10 cellular contexts compared by ENCODE assay signal in the genomic region with DNA sequence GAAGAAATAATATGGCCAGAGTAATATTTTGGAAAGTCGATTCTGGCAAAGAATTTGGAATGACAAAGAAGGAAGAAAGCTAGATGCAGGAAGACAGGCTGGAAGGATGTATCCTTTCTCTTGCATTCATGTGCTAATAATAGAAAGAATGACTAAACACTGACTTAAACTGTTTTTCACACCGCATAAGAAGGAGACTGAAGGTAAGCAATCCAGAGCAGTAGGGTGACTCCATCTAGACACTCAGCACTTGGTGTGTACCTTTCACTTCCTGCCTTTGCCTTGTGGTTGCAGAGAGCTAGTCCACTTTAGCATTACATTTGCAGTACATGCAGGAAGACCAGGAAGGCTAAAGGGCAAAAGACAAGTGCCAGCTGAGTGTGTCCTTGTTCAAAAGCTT.
DNase-seq lines count a peak whose midpoint lies in the region; ATAC-seq lines count a peak whose summit lies in the region.
"Had no signal": no experiment of that assay in that cellular context is flagged by ENCODE, and none has a peak within 500 bp of the region (broad histone marks: within the 10 kb centered on the region; RNA-seq: fewer than 3 reads in every experiment).

No MANE protein-coding gene starts in this region.

- no peak overlapping the region for H3K27ac ChIP-seq in BLaER1 treated with 17β-estradiol and CSF1 and Interleukin-3, amounts not matched to agents 10 nM and 100 nM

- peak; percentile 23 to 37 for DNase-seq in NOMO-1 (lab: John Stamatoyannopoulos, UW; ENCODE audit: unreplicated experiment in 2 of 2)
- peak; percentile 78 for DNase-seq in glomerular visceral epithelial cell (ENCODE audit: extremely low spot score)
- DNase-seq in activated T-helper 1 cell treated with anti-CD3 and anti-CD28 coated beads, Interleukin-12 subunit alpha, Interleukin-12 subunit beta, Interleukin-2, Interleukin-4 antibody, amounts not matched to agents 30 ng/mL and 10 ng/mL and 1 ng/mL, durations not matched to agents 14 hours and 24 hours and 36 hours (ENCODE audit: low spot score): no peak
- DNase-seq in activated CD4-positive, alpha-beta memory T cell treated with anti-CD3 and anti-CD28 coated beads, Interleukin-2, amount 10 ng/mL, durations not matched to agents 7 days and 5 days: no peak
- no peak for DNase-seq in KG1 (lab: John Stamatoyannopoulos, UW)
- DNase-seq: NCI-H1105 treated with DMSO at 0.1 percent for 48 hours; stimulated activated CD4-positive, alpha-beta T cell treated with anti-CD3 and anti-CD28 coated beads, Interleukin-2, amount 100 ng/mL, for 24 hours had no signal

- H3K4me1 ChIP-seq in BLaER1 treated with 17β-estradiol and CSF1 and Interleukin-3, amounts not matched to agents 10 nM and 100 nM: peaks cover 19 to 34% (median 32%) of the 10 kb centered on the region in 10 experiments; a peak in 19 of 20 replicates

- no peak overlapping the region for H3K4me3 Mint-ChIP-seq in activated T-helper 1 cell treated with anti-CD3 and anti-CD28 coated beads, Interleukin-12 subunit alpha, Interleukin-12 subunit beta, Interleukin-2, Interleukin-4 antibody, amounts not matched to agents 30 ng/mL and 10 ng/mL and 1 ng/mL, durations not matched to agents 14 hours and 24 hours and 36 hours
- H3K4me3 Mint-ChIP-seq in activated CD4-positive, alpha-beta memory T cell treated with anti-CD3 and anti-CD28 coated beads, Interleukin-2, amount 10 ng/mL, durations not matched to agents 7 days and 5 days: no peak overlapping the region

- no peaks in the 10 kb centered on the region for H3K9me3 ChIP-seq in BLaER1 treated with 17β-estradiol and CSF1 and Interleukin-3, amounts not matched to agents 10 nM and 100 nM (replicated peaks in 1 of 11)

- peak; percentile 78 for ATAC-seq in GM21381 (IDR thresholded peaks at IDR 0.05; ENCODE audit: unreplicated experiment)
- ATAC-seq in GM21619 (IDR thresholded peaks at IDR 0.05; ENCODE audit: unreplicated experiment): no peak

- CTCF ChIA-PET in activated CD4-positive, alpha-beta memory T cell treated with anti-CD3 and anti-CD28 coated beads, Interleukin-2, amount 10 ng/mL, durations not matched to agents 7 days and 5 days (lab: Charles Lee): no interaction called here

- H3K4me3 ChIP-seq in BLaER1 treated with 17β-estradiol and CSF1 and Interleukin-3, amounts not matched to agents 10 nM and 100 nM: no peak overlapping the region

- no peak overlapping the region for H3K27ac Mint-ChIP-seq in activated T-helper 1 cell treated with anti-CD3 and anti-CD28 coated beads, Interleukin-12 subunit alpha, Interleukin-12 subunit beta, Interleukin-2, Interleukin-4 antibody, amounts not matched to agents 30 ng/mL and 10 ng/mL and 1 ng/mL, durations not matched to agents 14 hours and 24 hours and 36 hours
- no peak overlapping the region for H3K27ac Mint-ChIP-seq in activated CD4-positive, alpha-beta memory T cell treated with anti-CD3 and anti-CD28 coated beads, Interleukin-2, amount 10 ng/mL, durations not matched to agents 7 days and 5 days

- H3K27me3 Mint-ChIP-seq in activated T-helper 1 cell treated with anti-CD3 and anti-CD28 coated beads, Interleukin-12 subunit alpha, Interleukin-12 subunit beta, Interleukin-2, Interleukin-4 antibody, amounts not matched to agents 30 ng/mL and 10 ng/mL and 1 ng/mL, durations not matched to agents 14 hours and 24 hours and 36 hours (ENCODE audit: insufficient read depth): no peaks in the 10 kb centered on the region
- H3K27me3 Mint-ChIP-seq in activated CD4-positive, alpha-beta memory T cell treated with anti-CD3 and anti-CD28 coated beads, Interleukin-2, amount 10 ng/mL, durations not matched to agents 7 days and 5 days: no peaks in the 10 kb centered on the region

- no peaks in the 10 kb centered on the region for H4K20me1 ChIP-seq in BLaER1 treated with 17β-estradiol and CSF1 and Interleukin-3, amounts not matched to agents 10 nM and 100 nM

- intact Hi-C loops in activated T-helper 1 cell treated with anti-CD3 and anti-CD28 coated beads, Interleukin-12 subunit alpha, Interleukin-12 subunit beta, Interleukin-2, Interleukin-4 antibody, amounts not matched to agents 30 ng/mL and 10 ng/mL and 1 ng/mL, durations not matched to agents 14 hours and 24 hours and 36 hours (cut with micrococcal nuclease): no loop called here

- H3K9me3 Mint-ChIP-seq in activated T-helper 1 cell treated with anti-CD3 and anti-CD28 coated beads, Interleukin-12 subunit alpha, Interleukin-12 subunit beta, Interleukin-2, Interleukin-4 antibody, amounts not matched to agents 30 ng/mL and 10 ng/mL and 1 ng/mL, durations not matched to agents 14 hours and 24 hours and 36 hours: no peaks in the 10 kb centered on the region
- no peaks in the 10 kb centered on the region for H3K9me3 Mint-ChIP-seq in activated CD4-positive, alpha-beta memory T cell treated with anti-CD3 and anti-CD28 coated beads, Interleukin-2, amount 10 ng/mL, durations not matched to agents 7 days and 5 days

- H3K36me3 Mint-ChIP-seq in activated T-helper 1 cell treated with anti-CD3 and anti-CD28 coated beads, Interleukin-12 subunit alpha, Interleukin-12 subunit beta, Interleukin-2, Interleukin-4 antibody, amounts not matched to agents 30 ng/mL and 10 ng/mL and 1 ng/mL, durations not matched to agents 14 hours and 24 hours and 36 hours (ENCODE audit: low read depth): no peaks in the 10 kb centered on the region
- no peaks in the 10 kb centered on the region for H3K36me3 Mint-ChIP-seq in activated CD4-positive, alpha-beta memory T cell treated with anti-CD3 and anti-CD28 coated beads, Interleukin-2, amount 10 ng/mL, durations not matched to agents 7 days and 5 days (ENCODE audit: low read depth)

- POLR2A ChIA-PET in activated CD4-positive, alpha-beta memory T cell treated with anti-CD3 and anti-CD28 coated beads, Interleukin-2, amount 10 ng/mL, durations not matched to agents 7 days and 5 days (lab: Charles Lee): no interaction called here

- no peaks in the 10 kb centered on the region for H3K27me3 ChIP-seq in BLaER1 treated with 17β-estradiol and CSF1 and Interleukin-3, amounts not matched to agents 10 nM and 100 nM

- peak overlapping the region in 7 of 11 experiments; percentile 2 to 79 (median 45); a peak in 13 of 22 replicates for H3K4me2 ChIP-seq in BLaER1 treated with 17β-estradiol and CSF1 and Interleukin-3, amounts not matched to agents 10 nM and 100 nM

- H3K4me1 Mint-ChIP-seq in activated T-helper 1 cell treated with anti-CD3 and anti-CD28 coated beads, Interleukin-12 subunit alpha, Interleukin-12 subunit beta, Interleukin-2, Interleukin-4 antibody, amounts not matched to agents 30 ng/mL and 10 ng/mL and 1 ng/mL, durations not matched to agents 14 hours and 24 hours and 36 hours (ENCODE audit: low read depth): peaks cover 13% of the 10 kb centered on the region
- no peaks in the 10 kb centered on the region for H3K4me1 Mint-ChIP-seq in activated CD4-positive, alpha-beta memory T cell treated with anti-CD3 and anti-CD28 coated beads, Interleukin-2, amount 10 ng/mL, durations not matched to agents 7 days and 5 days

- no peak overlapping the region for H3K9ac ChIP-seq in BLaER1 treated with 17β-estradiol and CSF1 and Interleukin-3, amounts not matched to agents 10 nM and 100 nM

- H3K36me3 ChIP-seq in BLaER1 treated with 17β-estradiol and CSF1 and Interleukin-3, amounts not matched to agents 10 nM and 100 nM: no peaks in the 10 kb centered on the region

Comparison
In these comparisons a context has a peak if more than half of its experiments do, and no peak if none do; other contexts are left out.
1. DNase-seq: peak in NOMO-1 (2 of 2) and glomerular visceral epithelial cell (single experiment); none in activated T-helper 1 cell treated with anti-CD3 and anti-CD28 coated beads, Interleukin-12 subunit alpha, Interleukin-12 subunit beta, Interleukin-2, Interleukin-4 antibody, amounts not matched to agents 30 ng/mL and 10 ng/mL and 1 ng/mL, durations not matched to agents 14 hours and 24 hours and 36 hours (single experiment), activated CD4-positive, alpha-beta memory T cell treated with anti-CD3 and anti-CD28 coated beads, Interleukin-2, amount 10 ng/mL, durations not matched to agents 7 days and 5 days (single experiment) and KG1 (single experiment).